9 cellular contexts compared by ENCODE assay signal in genomic region chr7:85749715-85750453, GRCh38.
DNase-seq lines count a peak whose midpoint lies in the region; ATAC-seq lines count a peak whose summit lies in the region.
"Had no signal": no experiment of that assay in that cellular context is flagged by ENCODE, and none has a peak within 500 bp of the region (broad histone marks: within the 10 kb centered on the region; RNA-seq: fewer than 3 reads in every experiment).

No MANE protein-coding gene starts in this region.

- H3K14ac ChIP-seq in trophoblast cell (ENCODE audit: low read length), result no peak overlapping the region

- no peak overlapping the region for H2BK5ac ChIP-seq in trophoblast cell (ENCODE audit: low read depth, low read length, poor library complexity)

- no peak overlapping the region for H3K9ac ChIP-seq in trophoblast cell (ENCODE audit: low read length)

- no peak overlapping the region for H4K91ac ChIP-seq in trophoblast cell (ENCODE audit: low read depth, low read length)

- no peak overlapping the region for H3K18ac ChIP-seq in trophoblast cell (ENCODE audit: low read length)

- no peaks in the 10 kb centered on the region for H3K27me3 ChIP-seq in trophoblast cell (ENCODE audit: insufficient read depth, low read length)

- H4K12ac ChIP-seq in trophoblast cell (ENCODE audit: low read depth, low read length), result peak overlapping the region; percentile 8

- H3K27ac ChIP-seq in trophoblast cell (ENCODE audit: low read depth, low read length), result no peak overlapping the region
- H3K27ac ChIP-seq: SK-N-MC had no signal

- H3K4me3 ChIP-seq in trophoblast cell (ENCODE audit: low read depth, low read length), result no peak overlapping the region
- H3K4me3 ChIP-seq: SK-N-MC had no signal

- H2AFZ ChIP-seq in trophoblast cell (ENCODE audit: insufficient read depth, low read length, poor library complexity), result peak overlapping the region; percentile 28

- H2BK12ac ChIP-seq in trophoblast cell (ENCODE audit: low read length), result peak overlapping the region; percentile 17

- no peak overlapping the region for H3K4me2 ChIP-seq in trophoblast cell (ENCODE audit: low read length)

- DNase-seq in OCI-M1 (lab: John Stamatoyannopoulos, UW) (peak; percentile 11), trophoblast cell (no peak), UCSD-AML1 (lab: John Stamatoyannopoulos, UW; ENCODE audit: unreplicated experiment) (no peak), DMS153 (lab: John Stamatoyannopoulos, UW) (no peak), nucleus accumbens (lab: John Stamatoyannopoulos, UW) (no peak), mucosa of gallbladder (ENCODE audit: low spot score) (no peak)

- H3K23ac ChIP-seq in trophoblast cell (ENCODE audit: low read length), result no peak overlapping the region

- no peak overlapping the region for H4K8ac ChIP-seq in trophoblast cell (ENCODE audit: low read depth, low read length)

- no peaks in the 10 kb centered on the region for H3K36me3 ChIP-seq in trophoblast cell (ENCODE audit: control insufficient read depth in 1 of 2, insufficient read depth in 2 of 2, low read length in 2 of 2)

- peak; percentile 33 for ATAC-seq in GM19397 (IDR thresholded peaks at IDR 0.05; ENCODE audit: unreplicated experiment)
- peak; percentile 39 for ATAC-seq in HG02885 (IDR thresholded peaks at IDR 0.05; ENCODE audit: poor library complexity, unreplicated experiment)

- peaks cover 6% of the 10 kb centered on the region for H3K9me3 ChIP-seq in trophoblast cell (ENCODE audit: insufficient read depth, low read depth, low read length)

- no peaks in the 10 kb centered on the region for H3K79me2 ChIP-seq in trophoblast cell (ENCODE audit: control insufficient read depth, insufficient read depth, low read length, poor library complexity)

- H2AK5ac ChIP-seq in trophoblast cell (ENCODE audit: low read length), result no peak overlapping the region

- no peak overlapping the region for H2BK120ac ChIP-seq in trophoblast cell (ENCODE audit: insufficient read depth, low read length, poor library complexity)

- no peaks in the 10 kb centered on the region for H3K79me1 ChIP-seq in trophoblast cell (ENCODE audit: low read length)

- no peaks in the 10 kb centered on the region for H3K4me1 ChIP-seq in trophoblast cell (ENCODE audit: control insufficient read depth in 1 of 2, insufficient read depth in 2 of 2, low read length in 2 of 2)

- H3K4ac ChIP-seq in trophoblast cell (ENCODE audit: low read depth, low read length), result no peak overlapping the region

- no CpG with 5 or more reads among the region's 13 CpGs for WGBS in trophoblast cell (ENCODE audit: extremely low coverage, insufficient coverage, insufficient read length)
